In genomic region chr11:3423138-3423715, GRCh38 we compare ENCODE assay signal across 7 cellular contexts. TPM values are rescaled to one million over a fixed set of nuclear protein-coding genes. Genes with fewer than 3 reads are reported as not detected.
DNase-seq lines count a peak whose midpoint lies in the region; ATAC-seq, FAIRE-seq and TF ChIP-seq lines count a peak whose summit lies in the region.
"Not testable (repeated sequence)": the region's sequence is repeated elsewhere in the genome, so short reads cannot be mapped to it uniquely, and the experiment has no call there.

No MANE protein-coding gene starts in this region.

- H3K9me3 ChIP-seq in DOHH2 (ENCODE audit: control insufficient read depth, insufficient read depth, low read length); RWPE2 (ENCODE audit: severe bottlenecking); esophagus (ENCODE audit: control insufficient read depth in 2 of 2, insufficient read depth in 1 of 2, low read depth in 1 of 2, low read length in 1 of 2); HepG2 (ENCODE audit: low read length): not testable (repeated sequence)

- WGBS in esophagus, 2 donors: 1% methylated on average over 25 to 45 of the region's 45 CpGs
- 0% methylated on average over 3 of the region's 45 CpGs for WGBS in HepG2 (ENCODE audit: low lambda C conversion rate)

- peaks cover 18% of the 10 kb centered on the region for H3K27me3 Mint-ChIP-seq in activated naive CD8-positive, alpha-beta T cell treated with anti-CD3 and anti-CD28 coated beads, Interleukin-2, amount 10 ng/mL, durations not matched to agents 7 days and 5 days

- not testable (repeated sequence) for TF ChIP-seq EP300 in HepG2 (IDR thresholded peaks at IDR 0.05; ENCODE audit: low read depth in 2 of 2, low read length in 2 of 2); HepG2 (CRISPR knock-in tag; IDR thresholded peaks at IDR 0.05; ENCODE audit: borderline replicate concordance)

- H3K79me2 ChIP-seq in DOHH2 (ENCODE audit: control insufficient read depth, low read length); HepG2 (ENCODE audit: insufficient read depth, low read length): not testable (repeated sequence)

- H3K4me2 ChIP-seq in DOHH2 (ENCODE audit: low read length) (peak overlapping the region; percentile 65), HepG2 (ENCODE audit: low read depth, low read length) (peak overlapping the region; percentile 80)

- not testable (repeated sequence) for DNase-seq in Jurkat, Clone E6-1 (ENCODE audit: low read depth, low spot score); RWPE2 (ENCODE audit: low spot score); activated naive CD8-positive, alpha-beta T cell treated with anti-CD3 and anti-CD28 coated beads, Interleukin-2, amount 10 ng/mL, durations not matched to agents 7 days and 5 days; HepG2 (ENCODE audit: low spot score)

- peaks cover 15% of the 10 kb centered on the region for H3K4me1 Mint-ChIP-seq in activated naive CD8-positive, alpha-beta T cell treated with anti-CD3 and anti-CD28 coated beads, Interleukin-2, amount 10 ng/mL, durations not matched to agents 7 days and 5 days

- in situ Hi-C loops in HepG2 (cut with HindIII; ENCODE audit: extremely low pct_ligation_motif_present, low pct_unique_long_range_greater_than_20kb): not testable (repeated sequence)

- BruUV-seq in HepG2 (replicated peaks; lab: Mats Ljungman, UMichigan): not testable (repeated sequence)

- not testable (repeated sequence) for H4K20me1 ChIP-seq in DOHH2 (ENCODE audit: control insufficient read depth, insufficient read depth, low read depth, low read length); HepG2 (ENCODE audit: insufficient read depth, low read length)

- not testable (repeated sequence) for FAIRE-seq in HepG2 (lab: Jason Lieb, UNC)

- H3K4me1 ChIP-seq in DOHH2 (ENCODE audit: control insufficient read depth, low read length): peaks cover 16% of the 10 kb centered on the region
- not testable (repeated sequence) for H3K4me1 ChIP-seq in RWPE2 (ENCODE audit: insufficient read depth, poor library complexity, severe bottlenecking); esophagus (ENCODE audit: control insufficient read depth in 2 of 2, insufficient read depth in 2 of 2, low read length in 1 of 2); HepG2 (ENCODE audit: insufficient read depth, low read length); rectal smooth muscle tissue (ENCODE audit: control insufficient read depth, insufficient read depth, low read length)

- H3K27ac ChIP-seq in DOHH2 (ENCODE audit: low read depth, low read length); HepG2 (ENCODE audit: extremely low read length, insufficient read depth, low read length): not testable (repeated sequence)
- H3K27ac ChIP-seq in RWPE2 (ENCODE audit: poor library complexity, severe bottlenecking) (peak overlapping the region; percentile 52), esophagus (ENCODE audit: low read depth in 2 of 2, low read length in 1 of 2) (peak overlapping the region; percentile 33 to 76), rectal smooth muscle tissue (ENCODE audit: low read depth, low read length) (peak overlapping the region; percentile 51)

- not testable (repeated sequence) for H3K9me3 Mint-ChIP-seq in activated naive CD8-positive, alpha-beta T cell treated with anti-CD3 and anti-CD28 coated beads, Interleukin-2, amount 10 ng/mL, durations not matched to agents 7 days and 5 days

- not testable (repeated sequence) for H3K27me3 ChIP-seq in DOHH2 (ENCODE audit: control insufficient read depth, low read length); RWPE2 (ENCODE audit: insufficient read depth, poor library complexity, severe bottlenecking); esophagus (ENCODE audit: control insufficient read depth in 1 of 2, insufficient read depth in 2 of 2, low read length in 2 of 2); HepG2 (ENCODE audit: control insufficient read depth in 1 of 2, insufficient read depth in 2 of 2, low read length in 2 of 2); rectal smooth muscle tissue (ENCODE audit: control insufficient read depth, insufficient read depth, low read length)

- H3K36me3 ChIP-seq in DOHH2 (ENCODE audit: control insufficient read depth, low read length); RWPE2 (ENCODE audit: low read depth); esophagus (ENCODE audit: control insufficient read depth in 2 of 2, insufficient read depth in 2 of 2, low read length in 1 of 2); HepG2 (replicated peaks in 1 of 2; ENCODE audit: control insufficient read depth in 1 of 2, insufficient read depth in 2 of 2, low read length in 2 of 2); rectal smooth muscle tissue (ENCODE audit: control insufficient read depth, insufficient read depth, low read length): not testable (repeated sequence)

- TF ChIP-seq CTCF in DOHH2 (IDR thresholded peaks at IDR 0.05; ENCODE audit: low read depth, low read length, poor library complexity, severe bottlenecking); RWPE2 (IDR thresholded peaks at IDR 0.05; ENCODE audit: poor library complexity, severe bottlenecking); HepG2 (CRISPR knock-in tag; IDR thresholded peaks at IDR 0.05): not testable (repeated sequence)

- H3K4me3 ChIP-seq in DOHH2 (ENCODE audit: low read length) (peak overlapping the region; percentile 89), RWPE2 (ENCODE audit: severe bottlenecking) (peak overlapping the region; percentile 54), esophagus (ENCODE audit: low read depth in 1 of 2, low read length in 2 of 2) (peak overlapping the region; percentile 47 to 49), HepG2 (replicated peaks in 1 of 3; ENCODE audit: insufficient read depth in 1 of 3, low read depth in 2 of 3, low read length in 3 of 3) (peak overlapping the region; percentile 47 to 72 (median 68); a peak in 5 of 6 replicates), rectal smooth muscle tissue (ENCODE audit: low read length) (peak overlapping the region; percentile 68)
- peak overlapping the region; percentile 49 for H3K4me3 ChIP-seq in Jurkat, Clone E6-1 (ENCODE audit: low read length)

- POLR2A ChIA-PET in activated naive CD8-positive, alpha-beta T cell treated with anti-CD3 and anti-CD28 coated beads, Interleukin-2, amount 10 ng/mL, durations not matched to agents 7 days and 5 days (lab: Charles Lee): not testable (repeated sequence)
- POLR2A ChIA-PET in HepG2 (lab: Yijun Ruan, JAX): interaction anchor here (1.3 kb wide), 1 partner anchor 45 kb away, joined by 10 read pairs; the partner anchor contains the start of gene ZNF195

- not testable (repeated sequence) for H3F3A ChIP-seq in DOHH2 (ENCODE audit: control insufficient read depth, insufficient read depth)

- H3K9me2 ChIP-seq in DOHH2 (replicated peaks; ENCODE audit: control insufficient read depth, low read length): not testable (repeated sequence)

- not testable (repeated sequence) for H3K36me3 Mint-ChIP-seq in activated naive CD8-positive, alpha-beta T cell treated with anti-CD3 and anti-CD28 coated beads, Interleukin-2, amount 10 ng/mL, durations not matched to agents 7 days and 5 days

- H3K4me3 Mint-ChIP-seq in activated naive CD8-positive, alpha-beta T cell treated with anti-CD3 and anti-CD28 coated beads, Interleukin-2, amount 10 ng/mL, durations not matched to agents 7 days and 5 days: peak overlapping the region; percentile 94

- not testable (repeated sequence) for ATAC-seq in RWPE2 (ENCODE audit: low read depth); activated naive CD8-positive, alpha-beta T cell treated with anti-CD3 and anti-CD28 coated beads, Interleukin-2, amount 10 ng/mL, durations not matched to agents 7 days and 5 days (ENCODE audit: low read depth); HepG2

- 0 out of 4 replicates have a peak, but pooled peaks of 1 of the 2 experiments have one; percentile 16 for TF ChIP-seq POLR2A in HepG2 (IDR thresholded peaks at IDR 0.05; ENCODE audit: insufficient read depth in 1 of 2, low read depth in 2 of 2, low read length in 2 of 2)

- H2AFZ ChIP-seq in HepG2 (ENCODE audit: low read length): not testable (repeated sequence)

- CTCF ChIA-PET in HepG2 (lab: Yijun Ruan, JAX; ENCODE audit: low intra/inter-chr PET ratio, low total read pairs): not testable (repeated sequence)

- H3K27ac Mint-ChIP-seq in activated naive CD8-positive, alpha-beta T cell treated with anti-CD3 and anti-CD28 coated beads, Interleukin-2, amount 10 ng/mL, durations not matched to agents 7 days and 5 days: peak overlapping the region; percentile 38

- intact Hi-C loops in HepG2 (cut with micrococcal nuclease; ENCODE audit: unreplicated experiment): not testable (repeated sequence)

- TF ChIP-seq RAD21 in HepG2 (CRISPR knock-in tag; IDR thresholded peaks at IDR 0.05): not testable (repeated sequence)

- H3K9ac ChIP-seq in HepG2 (ENCODE audit: insufficient read depth, low read depth, low read length) (peak overlapping the region; percentile 46; the same call in 1 of the 2 replicates), rectal smooth muscle tissue (ENCODE audit: low read length) (peak overlapping the region; percentile 56)

RNA-seq across cellular contexts. Expression of gene ZNF195, which starts 44.3 kb away (rescaled TPM):
- 30.0 TPM for polyA plus RNA-seq in Jurkat, Clone E6-1 (2012; ENCODE audit: insufficient read depth, insufficient read length)
- 10 to 100 TPM; 41.6 to 44.4 TPM for total RNA-seq in activated naive CD8-positive, alpha-beta T cell treated with anti-CD3 and anti-CD28 coated beads, Interleukin-2, amount 10 ng/mL, durations not matched to agents 7 days and 5 days
- polyA plus RNA-seq in esophagus: 1 to 10 TPM; 7.4 to 9.5 TPM
- 31.4 and 38.0 TPM in 2 replicates for total RNA-seq in HepG2 (2016; rRNA removed; fragmentation: Illumina TruSeq; extraction: Trizol)
- 6.4 and 8.5 TPM in 2 replicates for total RNA-seq in HepG2 (2016; cell fraction: cytosol; rRNA removed; fragmentation: Illumina TruSeq; extraction: Trizol; ENCODE audit: low read depth)
- 30.7 and 39.1 TPM in 2 replicates for total RNA-seq in HepG2 (2016; cell fraction: insoluble cytoplasmic fraction; rRNA removed; fragmentation: Illumina TruSeq; extraction: Trizol)
- total RNA-seq in HepG2 (2016; cell fraction: membrane; rRNA removed; fragmentation: Illumina TruSeq; extraction: Trizol): 16.1 and 20.2 TPM in 2 replicates
- 54.8 and 59.5 TPM in 2 replicates for total RNA-seq in HepG2 (2016; cell fraction: nucleus; rRNA removed; fragmentation: Illumina TruSeq; extraction: Trizol)
- polyA plus RNA-seq in HepG2 (2011; rRNA removed): 12.7 and 17.3 TPM in 2 replicates
- 6.8 and 9.5 TPM in 2 replicates for polyA plus RNA-seq in HepG2 (2011; cell fraction: cytosol; rRNA removed)
- polyA plus RNA-seq in HepG2 (2011; cell fraction: nucleus; rRNA removed): 15.8 and 17.7 TPM in 2 replicates
- polyA plus RNA-seq in HepG2 (2012): 11.5 and 12.3 TPM in 2 replicates
- polyA plus RNA-seq in HepG2 (2016; cell fraction: cytosol; fragmentation: Illumina TruSeq; extraction: Trizol; ENCODE audit: low read depth): 3.2 and 3.6 TPM in 2 replicates
- polyA plus RNA-seq in HepG2 (2016; cell fraction: insoluble cytoplasmic fraction; fragmentation: Illumina TruSeq; extraction: Trizol; ENCODE audit: low read depth): 29.8 and 32.0 TPM in 2 replicates
- polyA plus RNA-seq in HepG2 (2016; cell fraction: membrane; fragmentation: Illumina TruSeq; extraction: Trizol; ENCODE audit: low read depth): 5.8 and 6.2 TPM in 2 replicates
- polyA plus RNA-seq in HepG2 (2016; cell fraction: nucleus; fragmentation: Illumina TruSeq; extraction: Trizol; ENCODE audit: insufficient read depth, low read depth): 78.0 and 83.8 TPM in 2 replicates
- 24.4 and 56.6 TPM in 2 replicates for polyA minus RNA-seq in HepG2 (2011; rRNA and poly(A)+ RNA removed; ENCODE audit: low replicate concordance)
- polyA minus RNA-seq in HepG2 (2011; cell fraction: cytosol; rRNA and poly(A)+ RNA removed): 8.7 and 9.2 TPM in 2 replicates
- 63.3 and 70.1 TPM in 2 replicates for polyA minus RNA-seq in HepG2 (2011; cell fraction: nucleus; rRNA and poly(A)+ RNA removed)
